Comparison of ENCODE assay signal across 1 cellular context in the genomic region with DNA sequence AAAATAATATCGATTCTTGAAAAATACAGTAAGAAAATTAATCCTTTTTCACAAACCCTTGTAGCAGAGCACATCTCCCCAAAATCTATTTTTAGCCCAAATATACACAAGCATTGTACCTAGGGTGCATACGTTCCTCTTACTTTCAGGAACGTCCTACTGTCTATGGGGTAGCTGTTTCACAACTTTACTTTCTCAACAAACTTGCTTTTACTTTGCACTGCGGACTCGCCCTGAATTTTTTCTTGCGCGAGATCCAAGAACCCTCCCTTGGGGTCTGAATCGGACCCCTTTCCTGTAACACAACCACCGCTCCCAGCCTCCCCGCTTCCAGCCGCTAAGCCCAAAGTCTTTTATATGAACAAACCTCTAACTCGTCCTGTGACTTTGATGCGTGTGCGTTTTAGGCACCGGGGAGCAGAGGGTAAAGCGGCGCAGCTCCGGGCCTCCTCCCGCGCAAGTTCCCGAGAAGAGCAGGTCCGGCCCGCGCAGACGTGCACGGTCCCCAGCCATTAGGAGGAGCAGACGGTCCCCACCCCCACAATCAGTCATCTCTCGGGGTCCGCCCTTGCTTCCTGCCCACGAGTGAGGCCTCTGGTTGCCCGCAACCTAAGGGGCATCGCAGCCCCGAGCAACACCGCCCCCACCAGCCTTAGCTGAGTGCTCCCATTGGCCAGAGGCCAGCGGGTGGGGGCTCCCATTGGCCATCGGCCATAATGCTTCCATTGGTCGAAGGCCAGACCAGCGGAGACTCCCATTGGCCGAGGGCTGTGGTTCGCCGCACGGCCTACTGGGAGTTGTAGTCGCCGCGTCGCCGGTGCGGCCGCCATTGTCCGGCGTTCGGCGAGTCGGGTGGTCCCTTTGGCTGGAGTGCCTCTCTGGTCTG.
TF ChIP-seq lines count a peak whose summit lies in the region.

ZNF8 (plus strand) TSS at position 800 of the 886 bp plus-strand sequence. CDS start 127 bp downstream, outside the sequence.

TF ChIP-seq in HEK293, 187 proteins besides CTCF, POLR2A, EP300 and RAD21 (continued from another document):
- peak; percentile 75 for TF ChIP-seq PRDM10 (tag by site-specific recombination; IDR thresholded peaks at IDR 0.05)
- no peak for TF ChIP-seq ZNF555 (tag by site-specific recombination; conservative IDR thresholded peaks at IDR 0.05)
- no peak for TF ChIP-seq ZNF677 (tag by site-specific recombination; IDR thresholded peaks at IDR 0.05)
- TF ChIP-seq ZFP41 (tag by site-specific recombination; IDR thresholded peaks at IDR 0.05; ENCODE audit: borderline replicate concordance): no peak
- TF ChIP-seq ZBTB17 (tag by site-specific recombination; IDR thresholded peaks at IDR 0.05): peak; percentile 83
- TF ChIP-seq ZNF768 (tag by site-specific recombination; IDR thresholded peaks at IDR 0.05): no peak
- no peak for TF ChIP-seq SCRT1 (tag by site-specific recombination; IDR thresholded peaks at IDR 0.05; ENCODE audit: borderline replicate concordance)
- no peak for TF ChIP-seq HOXA7 (CRISPR knock-in tag; IDR thresholded peaks at IDR 0.05; ENCODE audit: borderline replicate concordance)
- no peak for TF ChIP-seq ATF2 (tag by site-specific recombination; IDR thresholded peaks at IDR 0.05; ENCODE audit: low read depth)
- TF ChIP-seq, protein P1, sequence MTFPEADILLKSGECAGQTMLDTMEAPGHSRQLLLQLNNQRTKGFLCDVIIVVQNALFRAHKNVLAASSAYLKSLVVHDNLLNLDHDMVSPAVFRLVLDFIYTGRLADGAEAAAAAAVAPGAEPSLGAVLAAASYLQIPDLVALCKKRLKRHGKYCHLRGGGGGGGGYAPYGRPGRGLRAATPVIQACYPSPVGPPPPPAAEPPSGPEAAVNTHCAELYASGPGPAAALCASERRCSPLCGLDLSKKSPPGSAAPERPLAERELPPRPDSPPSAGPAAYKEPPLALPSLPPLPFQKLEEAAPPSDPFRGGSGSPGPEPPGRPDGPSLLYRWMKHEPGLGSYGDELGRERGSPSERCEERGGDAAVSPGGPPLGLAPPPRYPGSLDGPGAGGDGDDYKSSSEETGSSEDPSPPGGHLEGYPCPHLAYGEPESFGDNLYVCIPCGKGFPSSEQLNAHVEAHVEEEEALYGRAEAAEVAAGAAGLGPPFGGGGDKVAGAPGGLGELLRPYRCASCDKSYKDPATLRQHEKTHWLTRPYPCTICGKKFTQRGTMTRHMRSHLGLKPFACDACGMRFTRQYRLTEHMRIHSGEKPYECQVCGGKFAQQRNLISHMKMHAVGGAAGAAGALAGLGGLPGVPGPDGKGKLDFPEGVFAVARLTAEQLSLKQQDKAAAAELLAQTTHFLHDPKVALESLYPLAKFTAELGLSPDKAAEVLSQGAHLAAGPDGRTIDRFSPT (tag by site-specific recombination; IDR thresholded peaks at IDR 0.05): peak; percentile 100
